In genomic region chr2:65026640-65027464, GRCh38 we compare ENCODE assay signal across 21 cellular contexts. TPM values are rescaled to one million over a fixed set of nuclear protein-coding genes. Genes with fewer than 3 reads are reported as not detected.
DNase-seq lines count a peak whose midpoint lies in the region; ATAC-seq and TF ChIP-seq lines count a peak whose summit lies in the region.
"Had no signal": no experiment of that assay in that cellular context is flagged by ENCODE, and none has a peak within 500 bp of the region (broad histone marks: within the 10 kb centered on the region; RNA-seq: fewer than 3 reads in every experiment).

No MANE protein-coding gene starts in this region.

- H3K36me3 ChIP-seq in GM06990 (ENCODE audit: control insufficient read depth, insufficient read depth, low read length), result peaks cover 5% of the 10 kb centered on the region
- peaks cover 27% of the 10 kb centered on the region; the same call in 1 of the 2 replicates for H3K36me3 ChIP-seq in OCI-LY1 (ENCODE audit: insufficient read depth, low read length)
- H3K36me3 ChIP-seq in lower lobe of right lung, result no peaks in the 10 kb centered on the region

- TF ChIP-seq POLR2A in erythroblast (IDR thresholded peaks at IDR 0.05; ENCODE audit: low read length), result no peak

- H3K4me3 ChIP-seq in GM06990 (replicated peaks; ENCODE audit: low read depth, low read length), result no peak overlapping the region
- H3K4me3 ChIP-seq in OCI-LY1 (ENCODE audit: low read depth, low read length, poor library complexity, severe bottlenecking), result no peak overlapping the region
- no peak overlapping the region for H3K4me3 ChIP-seq in lower lobe of right lung
- H3K4me3 ChIP-seq: dorsolateral prefrontal cortex, GM23248, heart left ventricle, K562 had no signal

- no peaks in the 10 kb centered on the region for H3K79me2 ChIP-seq in OCI-LY1 (ENCODE audit: insufficient read depth, low read length)

- H3K27ac ChIP-seq in OCI-LY1 (ENCODE audit: low read depth, low read length, poor library complexity, severe bottlenecking) (peak overlapping the region; percentile 100), lower lobe of right lung (no peak overlapping the region)
- H3K27ac ChIP-seq: C4-2B, GM23248 had no signal

- no peak for ATAC-seq in lower lobe of right lung
- ATAC-seq: activated T-cell treated with anti-CD3 and anti-CD28 coated beads, Interleukin-2, amount 50 U/mL, for 72 hours; K562 had no signal

- H4K20me1 ChIP-seq in OCI-LY1 (ENCODE audit: insufficient read depth, low read length), result no peaks in the 10 kb centered on the region

- H3F3A ChIP-seq in OCI-LY1 (ENCODE audit: insufficient read depth, low read length), result peaks cover 10% of the 10 kb centered on the region

- H3K27me3 ChIP-seq in GM06990 (replicated peaks; ENCODE audit: control insufficient read depth, insufficient read depth, low read length) (no peaks in the 10 kb centered on the region), OCI-LY1 (ENCODE audit: insufficient read depth, low read length) (no peaks in the 10 kb centered on the region), lower lobe of right lung (ENCODE audit: low read depth) (no peaks in the 10 kb centered on the region)
- H3K27me3 ChIP-seq: dorsolateral prefrontal cortex, heart left ventricle had no signal

- H3K4me1 ChIP-seq in OCI-LY1 (ENCODE audit: insufficient read depth, low read length, severe bottlenecking) (peaks cover 71% of the 10 kb centered on the region), lower lobe of right lung (peaks cover 21% of the 10 kb centered on the region)

- DNase-seq in GM06990 (ENCODE audit: extremely low read depth, insufficient read length) (peak; percentile 52), GM20000 (ENCODE audit: low spot score) (peak; percentile 37), islet precursor cell (peak; percentile 31), erythroblast (lab: John Stamatoyannopoulos, UW) (no peak), lower lobe of right lung (no peak), globus pallidus (ENCODE audit: low spot score) (no peak)
- no peak for DNase-seq in activated CD4-positive, alpha-beta T cell treated with anti-CD3 and anti-CD28 coated beads, Interleukin-2, amount 50 U/mL, for 48 hours
- DNase-seq: activated CD4-positive, alpha-beta T cell treated with anti-CD3 and anti-CD28 coated beads for 4 hours; activated naive CD4-positive, alpha-beta T cell treated with anti-CD3 and anti-CD28 coated beads, Interleukin-2, amount 10 ng/mL, durations not matched to agents 7 days and 5 days; activated T-cell treated with anti-CD3 and anti-CD28 coated beads, Interleukin-2, amount 50 U/mL, for 72 hours; caudate nucleus; dorsolateral prefrontal cortex; GM23248; heart left ventricle; naive thymus-derived CD8-positive, alpha-beta T cell; NCI-H1694; NCI-H2171 treated with DMSO at 0.1 percent for 48 hours; SIG-M5 had no signal

- peak overlapping the region; percentile 30; the same call in 1 of the 2 replicates for H3K4me2 ChIP-seq in OCI-LY1 (ENCODE audit: low read length)

- TF ChIP-seq CTCF in GM06990 (IDR thresholded peaks at IDR 0.05; ENCODE audit: insufficient read depth, low read length, poor library complexity, severe bottlenecking), result no peak
- TF ChIP-seq CTCF in GM20000 (IDR thresholded peaks at IDR 0.05; ENCODE audit: extremely low read depth, missing control alignments), result no peak
- TF ChIP-seq CTCF in OCI-LY1 (IDR thresholded peaks at IDR 0.05; ENCODE audit: low read length), result no peak
- no peak for TF ChIP-seq CTCF in lower lobe of right lung (IDR thresholded peaks at IDR 0.05)

- no peaks in the 10 kb centered on the region for H3K9me3 ChIP-seq in OCI-LY1 (ENCODE audit: low read length)
- no peaks in the 10 kb centered on the region for H3K9me3 ChIP-seq in lower lobe of right lung
- H3K9me3 ChIP-seq: heart left ventricle had no signal

- H3K9ac ChIP-seq in OCI-LY1 (ENCODE audit: low read length), result peak overlapping the region; percentile 22; the same call in 1 of the 2 replicates
- H3K9ac ChIP-seq: GM23248 had no signal

- H2AFZ ChIP-seq in OCI-LY1 (ENCODE audit: low read length), result no peak overlapping the region
- H2AFZ ChIP-seq: GM23248 had no signal

- intact Hi-C loops in lower lobe of right lung (cut with DNase I), result no loop called here

- no peaks in the 10 kb centered on the region for H3K9me2 ChIP-seq in OCI-LY1 (ENCODE audit: low read depth, low read length)

RNA-seq across cellular contexts. Expression of gene CEP68, which starts 29.4 kb away (rescaled TPM):
- total RNA-seq in lower lobe of right lung, result 12.6 TPM

RNA-seq across cellular contexts. Expression of gene SLC1A4, which starts 37.7 kb away (rescaled TPM):
- total RNA-seq in lower lobe of right lung, result 9.7 TPM

Comparison
In these comparisons a context has a peak if more than half of its experiments do, and no peak if none do; other contexts are left out.
1. DNase-seq: peak in GM06990 (single experiment), GM20000 (single experiment) and islet precursor cell (single experiment); none in erythroblast (0 of 2), lower lobe of right lung (single experiment), activated CD4-positive, alpha-beta T cell treated with anti-CD3 and anti-CD28 coated beads, Interleukin-2, amount 50 U/mL, for 48 hours (0 of 2) and globus pallidus (single experiment).